ENCODE assay signal across 8 cellular contexts in the genomic region with DNA sequence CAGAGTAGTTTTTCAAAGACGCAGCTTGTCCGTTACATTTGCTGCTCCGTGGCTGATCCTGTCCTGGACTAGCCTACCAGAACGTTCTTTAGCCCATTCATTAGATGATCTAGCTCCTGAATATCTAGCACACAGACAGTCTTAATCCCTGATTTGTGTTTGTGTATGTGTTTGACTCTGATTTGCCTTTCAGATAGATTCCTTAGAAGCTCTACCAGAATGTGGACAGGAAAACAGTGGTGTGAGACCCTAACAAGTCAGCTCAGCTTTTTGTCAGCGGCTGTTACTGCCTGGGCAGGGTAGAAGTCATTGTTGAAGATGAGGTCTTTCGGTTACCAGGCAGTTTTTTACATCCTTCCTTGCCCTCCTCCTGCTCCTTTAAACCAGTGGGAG.
DNase-seq lines count a peak whose midpoint lies in the region; ATAC-seq and TF ChIP-seq lines count a peak whose summit lies in the region.

No MANE protein-coding gene starts in this region.

- H3K36me3 ChIP-seq in esophagus squamous epithelium (no peaks in the 10 kb centered on the region), skeletal muscle satellite cell (ENCODE audit: insufficient read depth, low read length) (no peaks in the 10 kb centered on the region)

- H3K4me2 ChIP-seq in skeletal muscle satellite cell (ENCODE audit: low read length): peak overlapping the region; percentile 44

- no peaks in the 10 kb centered on the region for H3K9me3 Mint-ChIP-seq in IgD-negative memory B cell

- TF ChIP-seq POLR2A in esophagus squamous epithelium (IDR thresholded peaks at IDR 0.05): no peak

- peak overlapping the region; percentile 62 to 89 (median 83) for H3K4me3 Mint-ChIP-seq in IgD-negative memory B cell

- WGBS in esophagus squamous epithelium, 2 donors: 49 to 54% methylated on average over 6 of the region's 6 CpGs

- H3K4me1 ChIP-seq in esophagus squamous epithelium (peaks cover 0 to 57% (median 23%) of the 10 kb centered on the region in 3 donors), skeletal muscle satellite cell (ENCODE audit: control insufficient read depth, insufficient read depth, low read length) (peaks cover 37% of the 10 kb centered on the region)

- no peaks in the 10 kb centered on the region for H3K27me3 Mint-ChIP-seq in IgD-negative memory B cell

- H3K9me3 ChIP-seq in esophagus squamous epithelium (no peaks in the 10 kb centered on the region), skeletal muscle satellite cell (replicated peaks; ENCODE audit: low read length) (no peaks in the 10 kb centered on the region)

- no peaks in the 10 kb centered on the region for H3K27me3 ChIP-seq in esophagus squamous epithelium
- no peaks in the 10 kb centered on the region for H3K27me3 ChIP-seq in skeletal muscle satellite cell (ENCODE audit: control insufficient read depth, insufficient read depth, low read length)

- no peaks in the 10 kb centered on the region for H3K36me3 Mint-ChIP-seq in IgD-negative memory B cell

- intact Hi-C loops in esophagus squamous epithelium (cut with DNase I): no loop called here

- TF ChIP-seq CTCF in esophagus squamous epithelium (IDR thresholded peaks at IDR 0.05): no peak

- H3K4me3 ChIP-seq in esophagus squamous epithelium (peak overlapping the region in 3 of 4 donors; percentile 14 to 49 (median 30)), skeletal muscle satellite cell (ENCODE audit: low read length) (no peak overlapping the region)

- DNase-seq in Ammon's horn (ENCODE audit: low spot score) (peak; percentile 39), esophagus squamous epithelium (lab: John Stamatoyannopoulos, UW) (no peak), NCI-H1092 (lab: John Stamatoyannopoulos, UW) (no peak), SKM-1 treated with dmso at 0.1 percent for 144 hours (lab: John Stamatoyannopoulos, UW; ENCODE audit: unreplicated experiment) (no peak), Kasumi-1 (lab: John Stamatoyannopoulos, UW) (no peak)

- H3K27ac Mint-ChIP-seq in IgD-negative memory B cell: peak overlapping the region; percentile 82 to 96 (median 93)

- peaks cover 36 to 53% (median 44%) of the 10 kb centered on the region in 3 donors for H3K4me1 Mint-ChIP-seq in IgD-negative memory B cell

- peak overlapping the region; percentile 31 to 89 (median 76) for H3K27ac ChIP-seq in esophagus squamous epithelium

- peak overlapping the region; percentile 52 for H3K9ac ChIP-seq in skeletal muscle satellite cell (ENCODE audit: low read depth, low read length)

- ATAC-seq in GM21423 (IDR thresholded peaks at IDR 0.05; ENCODE audit: unreplicated experiment): peak; percentile 25
